18 cellular contexts compared by ENCODE assay signal in the genomic region with DNA sequence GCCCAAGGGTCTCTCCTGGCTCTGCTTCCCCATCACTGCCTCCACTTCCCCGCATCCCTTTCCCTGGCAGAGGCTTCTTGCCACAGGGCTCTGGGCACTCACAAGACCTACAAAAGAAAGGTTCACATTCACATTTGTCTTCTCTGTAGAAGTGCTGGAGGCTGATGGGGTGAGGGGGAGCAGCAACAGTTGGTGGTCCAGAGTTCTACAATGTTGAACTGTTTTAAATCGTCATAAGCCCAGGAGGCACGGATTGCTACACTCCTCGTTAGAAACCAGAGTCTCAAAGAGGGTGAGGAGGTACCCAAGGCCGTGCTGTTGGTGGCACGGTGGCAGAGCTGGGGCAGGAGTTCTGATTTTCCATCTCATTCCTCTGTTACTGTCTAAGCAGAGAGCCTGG.
"Had no signal": no experiment of that assay in that cellular context is flagged by ENCODE, and none has a peak within 500 bp of the region (broad histone marks: within the 10 kb centered on the region; RNA-seq: fewer than 3 reads in every experiment).

No MANE protein-coding gene starts in this region.

- H3K4me3 ChIP-seq: dorsolateral prefrontal cortex, ovary, right lobe of liver, smooth muscle cell, thoracic aorta, upper lobe of left lung had no signal

- H3K4me1 ChIP-seq: right lobe of liver had no signal

- H3K27me3 Mint-ChIP-seq: activated naive CD8-positive, alpha-beta T cell had no signal

- H3K27me3 ChIP-seq: dorsolateral prefrontal cortex, ovary, right lobe of liver, upper lobe of left lung had no signal

- FAIRE-seq: colon, islet of Langerhans had no signal

- DNase-seq: activated CD4-positive, alpha-beta T cell treated with anti-CD3 and anti-CD28 coated beads for 1 hour; central memory CD4-positive, alpha-beta T cell; dorsolateral prefrontal cortex; foreskin melanocyte; glutamatergic neuron; hippocampal formation; ovary; right lobe of liver; stimulated activated CD4-positive, alpha-beta T cell treated with anti-CD3 and anti-CD28 coated beads, Interleukin-4, amount 100 ng/mL, for 1 hour; T-helper 2 cell; upper lobe of left lung; WERI-Rb-1 had no signal

- H3K27ac ChIP-seq: dorsolateral prefrontal cortex, ovary, right lobe of liver, thoracic aorta, upper lobe of left lung, WERI-Rb-1 had no signal

- H3K9me3 ChIP-seq: ovary, right lobe of liver, thoracic aorta, upper lobe of left lung had no signal

- H3K36me3 ChIP-seq: ovary, right lobe of liver, thoracic aorta, upper lobe of left lung, WERI-Rb-1 had no signal

- H3K36me3 Mint-ChIP-seq: activated naive CD8-positive, alpha-beta T cell; brain had no signal
